ENCODE assay signal across 9 cellular contexts in genomic region chr3:137709011-137709601, GRCh38. TPM values are rescaled to one million over a fixed set of nuclear protein-coding genes. Genes with fewer than 3 reads are reported as not detected.
DNase-seq lines count a peak whose midpoint lies in the region; ATAC-seq, FAIRE-seq and TF ChIP-seq lines count a peak whose summit lies in the region.
"Had no signal": no experiment of that assay in that cellular context is flagged by ENCODE, and none has a peak within 500 bp of the region (broad histone marks: within the 10 kb centered on the region; RNA-seq: fewer than 3 reads in every experiment).

No MANE protein-coding gene starts in this region.

- no peak for TF ChIP-seq EP300 in GM12878 (IDR thresholded peaks at IDR 0.05; ENCODE audit: borderline replicate concordance in 1 of 2, control insufficient read depth in 1 of 2, low read depth in 2 of 2, low read length in 2 of 2)

- H3K4me2 ChIP-seq in GM12878 (ENCODE audit: control insufficient read depth, insufficient read depth): no peak overlapping the region

- no peaks in the 10 kb centered on the region for H4K20me1 ChIP-seq in GM12878 (ENCODE audit: control insufficient read depth, insufficient read depth)

- no peak overlapping the region for H3K4me3 ChIP-seq in GM12878

- TF ChIP-seq CTCF in GM12878 (IDR thresholded peaks at IDR 0.05 in 2 of 3, conservative IDR thresholded peaks at IDR 0.05 in 1 of 3; ENCODE audit: control insufficient read depth in 2 of 3, extremely low read depth in 1 of 3, insufficient read depth in 1 of 3, low read depth in 3 of 3, low read length in 3 of 3): peak; percentile 46 to 64 (median 51)
- TF ChIP-seq CTCF in nephron progenitor cell (IDR thresholded peaks at IDR 0.05): peak; percentile 59

- peaks cover 3% of the 10 kb centered on the region for H3K27me3 Mint-ChIP-seq in nephron progenitor cell (ENCODE audit: low read depth, poor library complexity)

- H3K36me3 ChIP-seq in GM12878 (ENCODE audit: control insufficient read depth in 2 of 2, insufficient read depth in 2 of 2, low read length in 1 of 2): no peaks in the 10 kb centered on the region

- POLR2A ChIA-PET in GM12878 (lab: Charles Lee): no interaction called here

- H3K9me3 Mint-ChIP-seq in nephron progenitor cell: peaks cover 3% of the 10 kb centered on the region

- no peak for FAIRE-seq in GM12878 (lab: Jason Lieb, UNC)

- H3K36me3 Mint-ChIP-seq in nephron progenitor cell (ENCODE audit: low read depth): no peaks in the 10 kb centered on the region

- DNase-seq in DMS 273 (lab: John Stamatoyannopoulos, UW; ENCODE audit: unreplicated experiment): peak; percentile 58
- no peak for DNase-seq in DMS 273 treated with DMSO at 0.1 percent for 48 hours (lab: John Stamatoyannopoulos, UW)
- DNase-seq in Kasumi-1 (lab: John Stamatoyannopoulos, UW): peak; percentile 52 to 54
- no peak for DNase-seq in GM12878 (ENCODE audit: low read depth, low spot score)
- peak; percentile 16 for DNase-seq in nephron progenitor cell
- DNase-seq in NCI-H524 treated with DMSO at 0.1 percent for 48 hours (lab: John Stamatoyannopoulos, UW): no peak
- DNase-seq in left ventricle myocardium superior: no peak

- H3K9me3 ChIP-seq in GM12878 (replicated peaks; ENCODE audit: control insufficient read depth, insufficient read depth, low read length): no peaks in the 10 kb centered on the region

- no peak overlapping the region for H3K9ac ChIP-seq in GM12878 (ENCODE audit: control insufficient read depth, insufficient read depth, low read length)

- ATAC-seq in GM12878: peak; percentile 50; the same call in 1 of the 3 replicates
- no peak for ATAC-seq in left ventricle myocardium superior
- ATAC-seq in GM18861 (IDR thresholded peaks at IDR 0.05; ENCODE audit: unreplicated experiment): no peak

- WGBS in GM12878 (ENCODE audit: insufficient coverage, insufficient replicate concordance, low lambda C conversion rate, missing lambda C conversion rate): 0% methylated on average over 3 of the region's 3 CpGs

- H3K27me3 ChIP-seq in GM12878 (replicated peaks in 1 of 2; ENCODE audit: control insufficient read depth in 2 of 2, insufficient read depth in 2 of 2, low read length in 1 of 2): no peaks in the 10 kb centered on the region; a peak in 1 of 4 replicates

- TF ChIP-seq POLR2A in GM12878 (IDR thresholded peaks at IDR 0.05; ENCODE audit: low read depth, low read length): no peak

- H3K4me3 Mint-ChIP-seq in nephron progenitor cell: no peak overlapping the region

- H3K4me1 ChIP-seq in GM12878 (ENCODE audit: control insufficient read depth, insufficient read depth, low read length): no peaks in the 10 kb centered on the region

- H3K4me1 Mint-ChIP-seq in nephron progenitor cell: no peaks in the 10 kb centered on the region

- H3K27ac ChIP-seq in GM12878 (ENCODE audit: control insufficient read depth, insufficient read depth): no peak overlapping the region

- H3K79me2 ChIP-seq in GM12878 (ENCODE audit: control insufficient read depth, insufficient read depth, low read length): no peaks in the 10 kb centered on the region

- no peak overlapping the region for H2AFZ ChIP-seq in GM12878 (ENCODE audit: control insufficient read depth, low read depth, low read length)

- SMC1A ChIA-PET in GM12878 (lab: Charles Lee; ENCODE audit: uncharacterized antibody, unreplicated experiment): interaction anchor here (0.8 to 3.3 kb wide), 10 partner anchors 10 to 677 kb away, joined by 3 to 42 read pairs (median 4); no protein-coding TSS in a partner anchor

- in situ Hi-C loops in GM12878 (cut with MboI): no loop called here

- H3K27ac Mint-ChIP-seq in nephron progenitor cell: no peak overlapping the region

- TF ChIP-seq RAD21 in GM12878 (IDR thresholded peaks at IDR 0.05; ENCODE audit: insufficient read depth, low read depth, low read length): peak; percentile 65

- CTCF ChIA-PET in GM12878 (lab: Yijun Ruan, JAX): interaction anchor here (0.6 to 2.2 kb wide), 22 partner anchors 10 to 604 kb away, joined by 3 to 19 read pairs (median 4); no protein-coding TSS in a partner anchor

- RAD21 ChIA-PET in GM12878 (lab: Charles Lee; ENCODE audit: unreplicated experiment): interaction anchor here (0.5 to 3.1 kb wide), 7 partner anchors 16 to 602 kb away, joined by 3 to 18 read pairs (median 3); no protein-coding TSS in a partner anchor

- intact Hi-C loops in GM12878 (cut with micrococcal nuclease; ENCODE audit: unreplicated experiment) (loop anchor here (1.0 kb wide), 2 partner anchors 237 to 343 kb away; no protein-coding TSS in a partner anchor), left ventricle myocardium superior (cut with micrococcal nuclease) (no loop called here)

- BruUV-seq in GM12878 (replicated peaks; lab: Mats Ljungman, UMichigan): no TSS peak

TF ChIP-seq in GM12878, 131 proteins besides CTCF, POLR2A, EP300 and RAD21:
- TF ChIP-seq SMC3 (IDR thresholded peaks at IDR 0.05; ENCODE audit: borderline replicate concordance, low read length): peak; percentile 72; the same call in 1 of the 2 replicates
- TF ChIP-seq IKZF2 (IDR thresholded peaks at IDR 0.05): no peak
- no peak for TF ChIP-seq IRF4 (IDR thresholded peaks at IDR 0.05; ENCODE audit: low read depth, low read length)
- no peak for TF ChIP-seq WRNIP1 (IDR thresholded peaks at IDR 0.05; ENCODE audit: borderline replicate concordance, low read depth, low read length)
- no peak for TF ChIP-seq ZBTB40 (IDR thresholded peaks at IDR 0.05; ENCODE audit: borderline replicate concordance)

RNA-seq across cellular contexts. Expression of gene SOX14, which starts 55.0 kb away (rescaled TPM):
- not detected in 2 replicates for total RNA-seq in GM12878 (2013; cell fraction: nucleolus; rRNA removed)
- total RNA-seq in GM12878 (2014; rRNA removed) (0.11 TPM in 1 of 2 replicates, not detected in the other), GM12878 (2014; rRNA removed; fragmentation: Illumina TruSeq; extraction: Trizol) (not detected in 2 replicates), GM12878 (2021) (not detected in 2 replicates), left ventricle myocardium superior (not detected)
- polyA plus RNA-seq in GM12878 (2011; ENCODE audit: low read depth): not detected
- polyA plus RNA-seq in GM12878 (2011; rRNA removed) (not detected in 2 replicates), GM12878 (2014; fragmentation: Illumina TruSeq; extraction: Trizol) (not detected in 2 replicates), GM12878 (2014; fragmentation: Nextera tagmentation; extraction: Ambion mirVana) (not detected), GM12878 (2014; rRNA removed) (not detected in 2 replicates), GM12878 (2016; fragmentation: Nextera tagmentation; extraction: Ambion mirVana) (not detected)
- not detected in 2 replicates for polyA plus RNA-seq in GM12878 (2011; cell fraction: cytosol; rRNA removed)
- polyA plus RNA-seq in GM12878 (2011; cell fraction: nucleus; rRNA removed): not detected in 2 replicates
- not detected in 2 replicates for polyA plus RNA-seq in GM12878 (2012)
- not detected in 2 replicates for polyA minus RNA-seq in GM12878 (2011; rRNA and poly(A)+ RNA removed)
- not detected in 2 replicates for polyA minus RNA-seq in GM12878 (2011; cell fraction: cytosol; rRNA and poly(A)+ RNA removed)
- polyA minus RNA-seq in GM12878 (2011; cell fraction: nucleus; rRNA and poly(A)+ RNA removed): not detected in 2 replicates
- total RNA-seq: A172 had no signal

Comparison
In these comparisons a context has a peak if more than half of its experiments do, and no peak if none do; other contexts are left out.
1. DNase-seq: peak in DMS 273 (single experiment), Kasumi-1 (2 of 2) and nephron progenitor cell (single experiment); none in DMS 273 treated with DMSO at 0.1 percent for 48 hours (single experiment), GM12878 (single experiment), NCI-H524 treated with DMSO at 0.1 percent for 48 hours (single experiment) and left ventricle myocardium superior (single experiment).